Comparison of ENCODE assay signal across 9 cellular contexts in the genomic region with DNA sequence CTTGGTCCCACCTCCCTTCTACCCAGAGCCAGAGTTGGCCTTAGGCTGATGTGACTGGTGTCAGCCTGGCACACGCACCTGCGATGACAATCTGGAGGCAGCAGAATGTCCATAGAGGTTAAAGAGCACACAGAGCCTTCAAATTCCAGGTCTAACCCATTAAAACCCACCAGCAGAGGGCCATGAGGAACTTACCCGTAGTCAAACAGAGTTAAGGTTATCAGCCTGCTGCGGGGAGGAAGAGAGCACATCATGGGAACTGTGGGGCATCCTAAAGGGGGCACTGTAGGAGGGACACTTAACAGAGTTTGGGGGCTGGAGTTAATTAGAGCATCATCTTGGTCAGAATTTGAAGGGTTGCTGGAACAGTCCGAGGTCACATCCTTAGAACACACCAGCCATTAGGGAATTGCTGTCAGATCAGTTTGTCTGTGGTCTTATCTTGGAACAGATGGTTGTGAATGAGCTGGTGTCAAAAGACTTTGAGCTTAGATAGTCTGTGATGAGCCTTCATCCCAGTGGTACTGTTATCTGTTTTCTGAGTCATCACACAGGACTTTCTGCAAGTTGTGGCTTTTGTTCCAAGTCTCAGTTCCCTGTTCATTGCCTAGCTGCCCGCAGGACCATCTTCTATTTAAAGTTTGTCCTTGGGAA.
DNase-seq lines count a peak whose midpoint lies in the region; ATAC-seq, FAIRE-seq and TF ChIP-seq lines count a peak whose summit lies in the region.
"Had no signal": no experiment of that assay in that cellular context is flagged by ENCODE, and none has a peak within 500 bp of the region (broad histone marks: within the 10 kb centered on the region; RNA-seq: fewer than 3 reads in every experiment).

No MANE protein-coding gene starts in this region.

- SMC1A ChIA-PET in GM12878 (lab: Charles Lee; ENCODE audit: uncharacterized antibody, unreplicated experiment) = interaction anchor here (0.6 kb wide), 1 partner anchor 1042 kb away, joined by 3 read pairs; no protein-coding TSS in a partner anchor

- CTCF ChIA-PET in GM12878 (lab: Yijun Ruan, JAX) = no interaction called here

- WGBS in GM12878 (ENCODE audit: insufficient coverage, insufficient replicate concordance, low lambda C conversion rate, missing lambda C conversion rate) = 12% methylated on average over 6 of the region's 6 CpGs

- no peak overlapping the region for H3K4me2 ChIP-seq in GM12878 (ENCODE audit: control insufficient read depth, insufficient read depth)

- peaks cover 11% of the 10 kb centered on the region for H3K36me3 Mint-ChIP-seq in nephron progenitor cell (ENCODE audit: low read depth)
- H3K36me3 Mint-ChIP-seq: naive thymus-derived CD4-positive, alpha-beta T cell had no signal

- H3K4me1 Mint-ChIP-seq in nephron progenitor cell = peaks cover 50% of the 10 kb centered on the region

- BruUV-seq in GM12878 (replicated peaks; lab: Mats Ljungman, UMichigan) = no TSS peak

- H3K9me3 ChIP-seq in GM12878 (replicated peaks; ENCODE audit: control insufficient read depth, insufficient read depth, low read length) = no peaks in the 10 kb centered on the region

- POLR2A ChIA-PET in GM12878 (lab: Charles Lee) = no interaction called here

- peak overlapping the region; percentile 14 for H3K27ac Mint-ChIP-seq in nephron progenitor cell
- H3K27ac Mint-ChIP-seq: naive thymus-derived CD4-positive, alpha-beta T cell had no signal

- H3K4me3 ChIP-seq in GM12864 (ENCODE audit: low read depth, low read length) = no peak overlapping the region
- H3K4me3 ChIP-seq in Jurkat, Clone E6-1 (ENCODE audit: low read length) = no peak overlapping the region
- H3K4me3 ChIP-seq in GM12878 = no peak overlapping the region
- H3K4me3 ChIP-seq in dorsolateral prefrontal cortex = no peak overlapping the region

- no peaks in the 10 kb centered on the region for H3K79me2 ChIP-seq in GM12878 (ENCODE audit: control insufficient read depth, insufficient read depth, low read length)

- in situ Hi-C loops in GM12878 (cut with MboI) = no loop called here

- no peak overlapping the region for H3K4me3 Mint-ChIP-seq in nephron progenitor cell
- H3K4me3 Mint-ChIP-seq: naive thymus-derived CD4-positive, alpha-beta T cell had no signal

- H3K27ac ChIP-seq in GM12878 (ENCODE audit: control insufficient read depth, insufficient read depth) = no peak overlapping the region
- H3K27ac ChIP-seq in dorsolateral prefrontal cortex = peak overlapping the region in 3 of 59 donors; percentile 9 to 22 (median 11)

- TF ChIP-seq RAD21 in GM12878 (IDR thresholded peaks at IDR 0.05; ENCODE audit: insufficient read depth, low read depth, low read length) = no peak

- DNase-seq in GM12864 (ENCODE audit: low read depth) (no peak), GM12878 (ENCODE audit: low read depth, low spot score) (no peak), nephron progenitor cell (no peak), pons (ENCODE audit: low spot score) (no peak), dorsolateral prefrontal cortex (no peak)
- peak; percentile 24 for DNase-seq in Jurkat, Clone E6-1 (ENCODE audit: low read depth, low spot score)
- DNase-seq in stimulated activated CD4-positive, alpha-beta T cell treated with anti-CD3 and anti-CD28 coated beads, Interleukin-12 subunit alpha, Interleukin-12 subunit beta, amount 100 ng/mL, for 4 hours = no peak
- DNase-seq: dermis blood vessel endothelial cell; naive thymus-derived CD4-positive, alpha-beta T cell had no signal

- no peak overlapping the region for H2AFZ ChIP-seq in GM12878 (ENCODE audit: control insufficient read depth, low read depth, low read length)

- H4K20me1 ChIP-seq in GM12878 (ENCODE audit: control insufficient read depth, insufficient read depth) = no peaks in the 10 kb centered on the region

- ATAC-seq in GM12878 = no peak; the same call in 2 of the 3 replicates
- ATAC-seq: naive thymus-derived CD4-positive, alpha-beta T cell had no signal

- H3K27me3 Mint-ChIP-seq in nephron progenitor cell (ENCODE audit: low read depth, poor library complexity) = no peaks in the 10 kb centered on the region

- peaks cover 5% of the 10 kb centered on the region for H3K4me1 ChIP-seq in GM12878 (ENCODE audit: control insufficient read depth, insufficient read depth, low read length)

- no peak for FAIRE-seq in GM12878 (lab: Jason Lieb, UNC)

- RAD21 ChIA-PET in GM12878 (lab: Charles Lee; ENCODE audit: unreplicated experiment) = no interaction called here

- no peaks in the 10 kb centered on the region for H3K36me3 ChIP-seq in GM12878 (ENCODE audit: control insufficient read depth in 2 of 2, insufficient read depth in 2 of 2, low read length in 1 of 2)

- H3K9me3 Mint-ChIP-seq in nephron progenitor cell = no peaks in the 10 kb centered on the region

- H3K27me3 ChIP-seq in GM12878 (replicated peaks in 1 of 2; ENCODE audit: control insufficient read depth in 2 of 2, insufficient read depth in 2 of 2, low read length in 1 of 2) (no peaks in the 10 kb centered on the region), dorsolateral prefrontal cortex (peaks cover 0 to 3% (median 0%) of the 10 kb centered on the region in 45 donors)

- intact Hi-C loops in GM12878 (cut with micrococcal nuclease; ENCODE audit: unreplicated experiment) = no loop called here
- intact Hi-C loops in dorsolateral prefrontal cortex (cut with DNase I) = no loop called here

- no peak overlapping the region for H3K9ac ChIP-seq in GM12878 (ENCODE audit: control insufficient read depth, insufficient read depth, low read length)

- peak; percentile 20 for TF ChIP-seq CTCF in GM12864 (IDR thresholded peaks at IDR 0.05; ENCODE audit: low read depth, low read length, missing control alignments)
- TF ChIP-seq CTCF in GM12878 (IDR thresholded peaks at IDR 0.05 in 2 of 3, conservative IDR thresholded peaks at IDR 0.05 in 1 of 3; ENCODE audit: control insufficient read depth in 2 of 3, extremely low read depth in 1 of 3, insufficient read depth in 1 of 3, low read depth in 3 of 3, low read length in 3 of 3) = peak in 2 of 3 experiments; percentile 20; a peak in 2 of 6 replicates
- TF ChIP-seq CTCF in nephron progenitor cell (IDR thresholded peaks at IDR 0.05) = peak; percentile 7
- no peak for TF ChIP-seq CTCF in dorsolateral prefrontal cortex (IDR thresholded peaks at IDR 0.05 in 54 of 56, conservative IDR thresholded peaks at IDR 0.05 in 2 of 56; ENCODE audit: low read depth in 1 of 56, partially characterized antibody in 56 of 56)

- TF ChIP-seq EP300 in GM12878 (IDR thresholded peaks at IDR 0.05; ENCODE audit: borderline replicate concordance in 1 of 2, control insufficient read depth in 1 of 2, low read depth in 2 of 2, low read length in 2 of 2) = no peak

- no peak for TF ChIP-seq POLR2A in GM12878 (IDR thresholded peaks at IDR 0.05; ENCODE audit: low read depth, low read length)

TF ChIP-seq in GM12878, 131 proteins besides CTCF, POLR2A, EP300 and RAD21:
- no peak for TF ChIP-seq JUNB (IDR thresholded peaks at IDR 0.05)
- TF ChIP-seq SPI1 (IDR thresholded peaks at IDR 0.05; ENCODE audit: borderline replicate concordance, insufficient read depth, low read depth, low read length) = peak; percentile 55; the same call in 1 of the 2 replicates

Comparison
In these comparisons a context has a peak if more than half of its experiments do, and no peak if none do; other contexts are left out.
1. CTCF ChIP-seq: peak in GM12864 (single experiment), GM12878 (2 of 3) and nephron progenitor cell (single experiment); none in dorsolateral prefrontal cortex (0 of 56).